ENCODE assay signal across 9 cellular contexts in genomic region chr11:35111171-35112055, GRCh38. TPM values are rescaled to one million over a fixed set of nuclear protein-coding genes. Genes with fewer than 3 reads are reported as not detected.
DNase-seq lines count a peak whose midpoint lies in the region; ATAC-seq and TF ChIP-seq lines count a peak whose summit lies in the region.
"Had no signal": no experiment of that assay in that cellular context is flagged by ENCODE, and none has a peak within 500 bp of the region (broad histone marks: within the 10 kb centered on the region; RNA-seq: fewer than 3 reads in every experiment).

No MANE protein-coding gene starts in this region.

- peak overlapping the region; percentile 37 for H3K27ac Mint-ChIP-seq in activated T-helper 17 cell treated with anti-CD3 and anti-CD28 coated beads, Interleukin-2, amount 50 U/mL, for 72 hours

- H3K36me3 ChIP-seq in HAP-1 (replicated peaks), result no peaks in the 10 kb centered on the region

- peak; percentile 46 for DNase-seq in AG08396 (ENCODE audit: low spot score)
- peak; percentile 82 for DNase-seq in HFF-Myc (ENCODE audit: extremely low read depth, low read depth)
- DNase-seq in iris pigment epithelial cell (ENCODE audit: low read depth), result peak; percentile 82
- DNase-seq in HAP-1 (ENCODE audit: low spot score in 2 of 2), result no peak
- no peak for DNase-seq in NOMO-1 treated with dmso at 0.1 percent for 144 hours (lab: John Stamatoyannopoulos, UW; ENCODE audit: unreplicated experiment)
- DNase-seq in iPS-NIHi7 (ENCODE audit: extremely low spot score), result no peak
- no peak for DNase-seq in stimulated activated naive CD8-positive, alpha-beta T cell treated with anti-CD3 and anti-CD28 coated beads, Interleukin-15, Interleukin-2, amounts not matched to agents 100 U/mL and 50 U/mL, for 24 hours
- DNase-seq: NCI-H510A treated with DMSO at 0.1 percent for 48 hours had no signal

- no peaks in the 10 kb centered on the region for H3K36me3 Mint-ChIP-seq in activated T-helper 17 cell treated with anti-CD3 and anti-CD28 coated beads, Interleukin-2, amount 50 U/mL, for 72 hours (ENCODE audit: low read depth)

- no peaks in the 10 kb centered on the region for H3K27me3 Mint-ChIP-seq in activated T-helper 17 cell treated with anti-CD3 and anti-CD28 coated beads, Interleukin-2, amount 50 U/mL, for 72 hours

- H3K27me3 ChIP-seq in HAP-1 (ENCODE audit: low read depth), result peaks cover 4% of the 10 kb centered on the region; the same call in 1 of the 2 replicates

- peak; percentile 23 for ATAC-seq in activated T-helper 17 cell treated with anti-CD3 and anti-CD28 coated beads, Interleukin-2, amount 50 U/mL, for 72 hours (replicated peaks)
- no peak for ATAC-seq in stimulated activated naive CD8-positive, alpha-beta T cell treated with anti-CD3 and anti-CD28 coated beads, Interleukin-15, Interleukin-2, amounts not matched to agents 100 U/mL and 50 U/mL, for 24 hours

- peaks cover 38% of the 10 kb centered on the region for H3K4me1 Mint-ChIP-seq in activated T-helper 17 cell treated with anti-CD3 and anti-CD28 coated beads, Interleukin-2, amount 50 U/mL, for 72 hours

- no peak for TF ChIP-seq CTCF in HFF-Myc (IDR thresholded peaks at IDR 0.05; ENCODE audit: low read depth, low read length, missing control alignments)

- H3K9me3 ChIP-seq in HAP-1, result no peaks in the 10 kb centered on the region

- in situ Hi-C loops in HAP-1 (cut with MboI; ENCODE audit: low sequenced_read_pairs), result no loop called here

- H3K4me3 Mint-ChIP-seq in activated T-helper 17 cell treated with anti-CD3 and anti-CD28 coated beads, Interleukin-2, amount 50 U/mL, for 72 hours, result peak overlapping the region; percentile 28

- H3K4me3 ChIP-seq in HFF-Myc (replicated peaks; ENCODE audit: low read depth, low read length) (no peak overlapping the region), HAP-1 (no peak overlapping the region)

- H3K9me3 Mint-ChIP-seq in activated T-helper 17 cell treated with anti-CD3 and anti-CD28 coated beads, Interleukin-2, amount 50 U/mL, for 72 hours, result no peaks in the 10 kb centered on the region

- H3K4me1 ChIP-seq in HAP-1, result peaks cover 5% of the 10 kb centered on the region; the same call in 1 of the 2 replicates

RNA-seq across cellular contexts. Expression of gene CD44, which starts 27.6 kb away (rescaled TPM):
- 100 to 1,000 TPM; 408 to 664 TPM for total RNA-seq in activated T-helper 17 cell treated with anti-CD3 and anti-CD28 coated beads, Interleukin-2, amount 50 U/mL, for 72 hours

Comparison
In these comparisons a context has a peak if more than half of its experiments do, and no peak if none do; other contexts are left out.
1. DNase-seq: peak in AG08396 (single experiment), HFF-Myc (single experiment) and iris pigment epithelial cell (single experiment); none in HAP-1 (0 of 2), NOMO-1 treated with dmso at 0.1 percent for 144 hours (single experiment), iPS-NIHi7 (single experiment) and stimulated activated naive CD8-positive, alpha-beta T cell treated with anti-CD3 and anti-CD28 coated beads, Interleukin-15, Interleukin-2, amounts not matched to agents 100 U/mL and 50 U/mL, for 24 hours (single experiment).